In genomic region chr6:16762265-16762546, GRCh38 we compare ENCODE assay signal across 7 cellular contexts. TPM values are rescaled to one million over a fixed set of nuclear protein-coding genes. Genes with fewer than 3 reads are reported as not detected.
DNase-seq lines count a peak whose midpoint lies in the region; ATAC-seq and TF ChIP-seq lines count a peak whose summit lies in the region.

No MANE protein-coding gene starts in this region.

- CTCF ChIA-PET in HCT116 (lab: Charles Lee), result interaction anchor here (0.8 to 4.1 kb wide), 14 partner anchors 9 to 485 kb away, joined by 3 to 32 read pairs (median 4); no protein-coding TSS in a partner anchor
- CTCF ChIA-PET in Panc1 (lab: Charles Lee), result interaction anchor here (0.8 to 1.4 kb wide), 3 partner anchors 9 to 248 kb away, joined by 3 to 5 read pairs (median 4); no protein-coding TSS in a partner anchor

- no peak for TF ChIP-seq RAD21 in HCT116 (IDR thresholded peaks at IDR 0.05; ENCODE audit: low read depth)

- H2AFZ ChIP-seq in HCT116 (ENCODE audit: low read depth, low read length, poor library complexity, severe bottlenecking) (peak overlapping the region; percentile 67), trophoblast cell (ENCODE audit: insufficient read depth, low read length, poor library complexity) (peak overlapping the region; percentile 89)

- H3K4ac ChIP-seq in trophoblast cell (ENCODE audit: low read depth, low read length), result peak overlapping the region; percentile 47

- no peak overlapping the region for H4K12ac ChIP-seq in trophoblast cell (ENCODE audit: low read depth, low read length)

- POLR2A ChIA-PET in HCT116 (lab: Charles Lee) (interaction anchor here (1.2 to 2.0 kb wide), 6 partner anchors 10 to 81 kb away, joined by 3 to 11 read pairs (median 6); no protein-coding TSS in a partner anchor), Panc1 (lab: Charles Lee) (interaction anchor here (1.2 to 1.9 kb wide), 2 partner anchors 37 to 50 kb away, joined by 3 to 12 read pairs; no protein-coding TSS in a partner anchor)

- peak overlapping the region; percentile 53 for H3K4me3 ChIP-seq in GM12875 (ENCODE audit: low read depth, low read length)
- peak overlapping the region; percentile 53 to 89 for H3K4me3 ChIP-seq in HCT116 (replicated peaks in 1 of 2; ENCODE audit: low read depth in 1 of 2, low read length in 2 of 2)
- H3K4me3 ChIP-seq in Panc1 (ENCODE audit: low read depth in 2 of 2, low read length in 2 of 2), result peak overlapping the region; percentile 92 to 94
- H3K4me3 ChIP-seq in epithelial cell of proximal tubule (ENCODE audit: low read depth, low read length), result peak overlapping the region; percentile 62
- peak overlapping the region; percentile 73 for H3K4me3 ChIP-seq in trophoblast cell (ENCODE audit: low read depth, low read length)

- DNase-seq in HCT116 (ENCODE audit: low read depth, low spot score) (no peak), Panc1 (ENCODE audit: low read depth, low spot score) (no peak), epithelial cell of proximal tubule (ENCODE audit: low read depth) (no peak), trophoblast cell (no peak), NCI-H187 treated with DMSO at 0.1 percent for 48 hours (lab: John Stamatoyannopoulos, UW) (no peak), KBM-7 (no peak)

- RAD21 ChIA-PET in HCT116 (lab: Charles Lee; ENCODE audit: low non-redundant PET in 1 of 2, low total read pairs in 2 of 2, uncharacterized antibody in 2 of 2, unreplicated experiment in 2 of 2), result interaction anchor here (0.8 to 1.2 kb wide), 6 partner anchors 23 to 457 kb away, joined by 3 to 5 read pairs (median 3); no protein-coding TSS in a partner anchor

- H3K36me3 ChIP-seq in HCT116 (ENCODE audit: control insufficient read depth in 1 of 2, insufficient read depth in 2 of 2, low read length in 2 of 2) (no peaks in the 10 kb centered on the region), Panc1 (ENCODE audit: control insufficient read depth, insufficient read depth, low read length) (peaks cover 3% of the 10 kb centered on the region), trophoblast cell (ENCODE audit: control insufficient read depth in 1 of 2, insufficient read depth in 2 of 2, low read length in 2 of 2) (no peaks in the 10 kb centered on the region)

- H2BK12ac ChIP-seq in trophoblast cell (ENCODE audit: low read length), result no peak overlapping the region

- no peaks in the 10 kb centered on the region for H3K9me3 ChIP-seq in HCT116 (ENCODE audit: control insufficient read depth in 1 of 2, insufficient read depth in 1 of 2, low read depth in 1 of 2, low read length in 2 of 2)
- H3K9me3 ChIP-seq in Panc1 (ENCODE audit: control insufficient read depth, insufficient read depth, low read depth, low read length), result no peaks in the 10 kb centered on the region
- no peaks in the 10 kb centered on the region for H3K9me3 ChIP-seq in trophoblast cell (ENCODE audit: insufficient read depth, low read depth, low read length)

- H3K79me1 ChIP-seq in trophoblast cell (ENCODE audit: low read length), result peaks cover 20% of the 10 kb centered on the region

- no peaks in the 10 kb centered on the region for H3K9me2 ChIP-seq in HCT116 (ENCODE audit: insufficient read depth)

- no TSS peak for BruUV-seq in HCT116 (replicated peaks; lab: Mats Ljungman, UMichigan)
- no TSS peak for BruUV-seq in Panc1 (replicated peaks; lab: Mats Ljungman, UMichigan)

- no peak for TF ChIP-seq POLR2A in HCT116 (IDR thresholded peaks at IDR 0.05; ENCODE audit: borderline replicate concordance, extremely low read depth, insufficient read depth, insufficient read length)

- intact Hi-C loops in HCT116 (cut with micrococcal nuclease) (loop anchor here (1.0 to 5.0 kb wide), 4 partner anchors 35 to 325 kb away; no protein-coding TSS in a partner anchor), Panc1 (cut with micrococcal nuclease; ENCODE audit: unreplicated experiment) (loop anchor here (5.0 to 10.0 kb wide), 5 partner anchors 35 to 427 kb away; no protein-coding TSS in a partner anchor)

- H4K20me1 ChIP-seq in HCT116 (ENCODE audit: insufficient read depth), result no peaks in the 10 kb centered on the region

- no CpG with 5 or more reads among the region's 21 CpGs for WGBS in trophoblast cell (ENCODE audit: extremely low coverage, insufficient coverage, insufficient read length)

- H3K79me2 ChIP-seq in HCT116 (ENCODE audit: insufficient read depth, low read length) (peaks cover 4% of the 10 kb centered on the region; the same call in 1 of the 2 replicates), trophoblast cell (ENCODE audit: control insufficient read depth, insufficient read depth, low read length, poor library complexity) (peaks cover 12% of the 10 kb centered on the region)

- H3K9ac ChIP-seq in HCT116 (ENCODE audit: low read length) (peak overlapping the region; percentile 75), trophoblast cell (ENCODE audit: low read length) (peak overlapping the region; percentile 62)

- no peak overlapping the region for H3K18ac ChIP-seq in trophoblast cell (ENCODE audit: low read length)

- H2AK5ac ChIP-seq in trophoblast cell (ENCODE audit: low read length), result no peak overlapping the region

- no peak overlapping the region for H3K23ac ChIP-seq in trophoblast cell (ENCODE audit: low read length)

- ATAC-seq in HCT116 (peak; percentile 5), Panc1 (peak; percentile 1; the same call in 1 of the 2 replicates)

- H2BK5ac ChIP-seq in trophoblast cell (ENCODE audit: low read depth, low read length, poor library complexity), result no peak overlapping the region

- no peaks in the 10 kb centered on the region for H3K27me3 ChIP-seq in HCT116 (ENCODE audit: insufficient read depth, low read length)
- H3K27me3 ChIP-seq in Panc1 (ENCODE audit: control insufficient read depth, insufficient read depth, low read length), result no peaks in the 10 kb centered on the region
- H3K27me3 ChIP-seq in trophoblast cell (ENCODE audit: insufficient read depth, low read length), result no peaks in the 10 kb centered on the region

- in situ Hi-C loops in Panc1 (cut with HindIII; ENCODE audit: low pct_unique_long_range_greater_than_20kb, low sequenced_read_pairs), result no loop called here
- in situ Hi-C loops in KBM-7 (cut with MboI; ENCODE audit: low pct_unique_long_range_greater_than_20kb, low sequenced_read_pairs), result loop anchor here (25.0 kb wide), 2 partner anchors 250 to 425 kb away; no protein-coding TSS in a partner anchor

- TF ChIP-seq CTCF in GM12875 (IDR thresholded peaks at IDR 0.05; ENCODE audit: borderline replicate concordance, insufficient read depth, low read depth, low read length) (no peak), HCT116 (IDR thresholded peaks at IDR 0.05 in 2 of 3, conservative IDR thresholded peaks at IDR 0.05 in 1 of 3; ENCODE audit: borderline replicate concordance in 1 of 3, insufficient read depth in 1 of 3, low read depth in 2 of 3, low read length in 2 of 3) (no peak), Panc1 (IDR thresholded peaks at IDR 0.05) (no peak), epithelial cell of proximal tubule (conservative IDR thresholded peaks at IDR 0.05; ENCODE audit: low read depth, low read length) (no peak)

- H3K4me2 ChIP-seq in HCT116 (ENCODE audit: low read length), result peak overlapping the region; percentile 89
- H3K4me2 ChIP-seq in trophoblast cell (ENCODE audit: low read length), result peak overlapping the region; percentile 96

- H4K91ac ChIP-seq in trophoblast cell (ENCODE audit: low read depth, low read length), result peak overlapping the region; percentile 74

- H4K8ac ChIP-seq in trophoblast cell (ENCODE audit: low read depth, low read length), result peak overlapping the region; percentile 57

- H3K14ac ChIP-seq in trophoblast cell (ENCODE audit: low read length), result peak overlapping the region; percentile 58

- H3K27ac ChIP-seq in HCT116 (ENCODE audit: low read depth, low read length), result peak overlapping the region; percentile 81
- peak overlapping the region; percentile 94 for H3K27ac ChIP-seq in Panc1 (ENCODE audit: low read length)
- peak overlapping the region; percentile 5 for H3K27ac ChIP-seq in trophoblast cell (ENCODE audit: low read depth, low read length)

- peaks cover 43 to 67% of the 10 kb centered on the region in 2 experiments for H3K4me1 ChIP-seq in HCT116 (ENCODE audit: control insufficient read depth in 1 of 2, insufficient read depth in 2 of 2, low read length in 2 of 2)
- H3K4me1 ChIP-seq in Panc1 (ENCODE audit: control insufficient read depth, insufficient read depth, low read length), result peaks cover 55% of the 10 kb centered on the region
- peaks cover 0 to 11% of the 10 kb centered on the region in 2 experiments for H3K4me1 ChIP-seq in trophoblast cell (ENCODE audit: control insufficient read depth in 1 of 2, insufficient read depth in 2 of 2, low read length in 2 of 2)

- H2BK120ac ChIP-seq in trophoblast cell (ENCODE audit: insufficient read depth, low read length, poor library complexity), result peak overlapping the region; percentile 73

TF ChIP-seq in HCT116, 20 proteins besides CTCF, POLR2A, EP300 and RAD21:
- TF ChIP-seq ZNF274 (IDR thresholded peaks at IDR 0.05; ENCODE audit: low read depth, low read length) (no peak), SIN3A (IDR thresholded peaks at IDR 0.05; ENCODE audit: low read depth) (peak; percentile 17; the same call in 1 of the 2 replicates)

RNA-seq across cellular contexts. Expression of gene ATXN1, which starts 0.9 kb away (rescaled TPM):
- 21.0 TPM for total RNA-seq in HCT116 (2021; ENCODE audit: unreplicated experiment)
- 7.9 and 9.7 TPM in 2 replicates for polyA plus RNA-seq in HCT116 (2012)
- 67.1 TPM for total RNA-seq in Panc1 (2021; ENCODE audit: unreplicated experiment)
- 30.3 TPM for polyA plus RNA-seq in Panc1 (2012; ENCODE audit: insufficient read length)
- 6.1 and 10.4 TPM in 2 replicates for total RNA-seq in epithelial cell of proximal tubule
- 10.5 and 11.1 TPM in 2 replicates for polyA plus RNA-seq in trophoblast cell (2013)

Comparison
In these comparisons a context has a peak if more than half of its experiments do, and no peak if none do; other contexts are left out.
1. H3K27ac ChIP-seq: peak in every context shown above with its lines; median percentile 94 in Panc1; 81 in HCT116; 5 in trophoblast cell.